Comparison of ENCODE assay signal across 1 cellular context in the genomic region with DNA sequence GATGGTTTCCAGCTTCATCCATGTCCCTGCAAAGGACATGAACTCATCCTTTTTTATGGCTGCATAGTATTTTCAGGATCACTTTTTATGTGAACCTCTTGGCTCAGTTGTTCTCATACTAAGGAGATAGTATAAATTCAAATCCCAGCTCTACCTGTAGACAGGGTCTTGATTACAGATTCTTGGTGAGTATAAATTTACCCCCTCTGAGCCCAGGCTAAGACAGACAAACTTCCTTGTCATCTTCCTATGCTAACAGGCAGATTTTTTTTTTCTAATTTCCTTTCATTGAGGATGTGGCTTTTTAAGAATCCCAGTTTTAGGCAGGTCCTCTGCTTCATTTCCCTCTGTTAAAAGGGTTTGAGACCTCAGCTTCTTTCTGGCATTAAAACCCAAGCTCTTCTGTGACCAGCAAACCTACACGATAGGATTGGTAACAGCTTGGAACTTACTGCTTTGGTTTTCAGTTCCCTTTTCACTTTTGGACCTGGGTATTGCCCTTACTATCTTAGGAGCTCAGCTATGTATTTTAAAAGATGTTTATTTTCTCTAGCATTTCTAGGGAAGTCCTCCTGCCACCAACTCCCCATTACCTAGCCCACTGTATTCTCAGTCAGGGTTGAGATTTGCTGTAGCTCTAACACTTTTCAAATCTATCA.
TF ChIP-seq lines count a peak whose summit lies in the region.

No MANE protein-coding gene starts in this region.

TF ChIP-seq in GM12878, 131 proteins besides CTCF, POLR2A, EP300 and RAD21 (continued from another document):
- TF ChIP-seq, protein P1, sequence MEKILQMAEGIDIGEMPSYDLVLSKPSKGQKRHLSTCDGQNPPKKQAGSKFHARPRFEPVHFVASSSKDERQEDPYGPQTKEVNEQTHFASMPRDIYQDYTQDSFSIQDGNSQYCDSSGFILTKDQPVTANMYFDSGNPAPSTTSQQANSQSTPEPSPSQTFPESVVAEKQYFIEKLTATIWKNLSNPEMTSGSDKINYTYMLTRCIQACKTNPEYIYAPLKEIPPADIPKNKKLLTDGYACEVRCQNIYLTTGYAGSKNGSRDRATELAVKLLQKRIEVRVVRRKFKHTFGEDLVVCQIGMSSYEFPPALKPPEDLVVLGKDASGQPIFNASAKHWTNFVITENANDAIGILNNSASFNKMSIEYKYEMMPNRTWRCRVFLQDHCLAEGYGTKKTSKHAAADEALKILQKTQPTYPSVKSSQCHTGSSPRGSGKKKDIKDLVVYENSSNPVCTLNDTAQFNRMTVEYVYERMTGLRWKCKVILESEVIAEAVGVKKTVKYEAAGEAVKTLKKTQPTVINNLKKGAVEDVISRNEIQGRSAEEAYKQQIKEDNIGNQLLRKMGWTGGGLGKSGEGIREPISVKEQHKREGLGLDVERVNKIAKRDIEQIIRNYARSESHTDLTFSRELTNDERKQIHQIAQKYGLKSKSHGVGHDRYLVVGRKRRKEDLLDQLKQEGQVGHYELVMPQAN (conservative IDR thresholded peaks at IDR 0.05): no peak
- TF ChIP-seq SPI1 (IDR thresholded peaks at IDR 0.05; ENCODE audit: borderline replicate concordance, insufficient read depth, low read depth, low read length) (peak; percentile 92), STAT3 (IDR thresholded peaks at IDR 0.05; ENCODE audit: low read depth, low read length) (0 out of 2 replicates have a peak, but pooled peaks have one; percentile 16), BHLHE40 (IDR thresholded peaks at IDR 0.05; ENCODE audit: borderline replicate concordance in 1 of 2, low read depth in 2 of 2, low read length in 1 of 2) (no peak), ZZZ3 (IDR thresholded peaks at IDR 0.05; ENCODE audit: control insufficient read depth, insufficient read length, low read depth) (no peak), JUND (IDR thresholded peaks at IDR 0.05; ENCODE audit: low read depth, low read length) (no peak)
TF ChIP-seq in GM12878: peak in this region for 6.
